ENCODE assay signal across 8 cellular contexts in the genomic region with DNA sequence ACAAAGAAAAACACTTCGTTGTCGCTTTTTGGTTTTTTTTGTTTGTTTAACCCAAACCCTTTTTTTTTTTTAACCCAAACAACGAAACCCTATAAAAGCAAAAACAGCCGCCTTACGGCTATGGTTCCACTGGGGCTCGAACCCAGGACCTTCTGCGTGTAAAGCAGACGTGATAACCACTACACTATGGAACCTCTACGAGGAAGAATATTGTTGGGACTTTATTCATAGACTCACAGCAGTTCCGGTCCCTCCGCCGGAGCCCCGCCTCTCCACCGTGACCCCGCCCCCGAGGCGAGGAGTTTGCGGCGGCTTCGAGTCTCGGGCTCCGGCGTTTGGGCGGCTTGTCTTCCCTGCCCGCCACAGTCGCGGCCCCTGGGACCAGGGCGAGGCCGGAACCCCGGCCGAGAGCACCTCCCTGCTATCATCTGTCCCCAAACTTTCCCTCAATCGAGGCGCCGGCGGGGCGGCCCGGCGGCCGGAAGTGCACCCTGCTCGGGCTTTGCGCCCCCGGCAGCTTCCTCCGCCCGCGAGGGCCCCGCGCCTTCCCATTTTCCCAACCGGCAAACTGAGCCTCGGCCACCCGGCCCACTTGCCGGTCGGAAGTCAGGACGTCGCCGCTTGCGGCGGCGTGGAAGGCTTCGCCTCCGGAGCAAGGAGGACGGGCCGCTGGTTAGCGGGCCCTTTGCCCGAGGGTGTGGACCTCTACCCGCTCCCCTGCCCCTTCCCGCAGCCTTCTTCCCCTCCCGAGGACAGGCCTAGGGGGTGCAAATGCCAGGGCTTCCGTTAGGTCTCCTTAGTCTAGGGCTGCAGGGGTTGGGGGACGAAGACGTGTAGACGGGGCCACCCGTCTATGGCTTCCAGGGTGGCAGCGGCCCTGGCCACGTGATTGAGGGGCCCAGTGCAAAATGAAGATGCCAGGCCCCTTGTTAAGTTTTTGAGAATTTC. TPM values are rescaled to one million over a fixed set of nuclear protein-coding genes. Genes with fewer than 3 reads are reported as not detected.
A peak's percentile ranks its signal among the peaks of the same experiment; 100 is the strongest.
DNase-seq lines count a peak whose midpoint lies in the region; ATAC-seq and TF ChIP-seq lines count a peak whose summit lies in the region.

No MANE protein-coding gene starts in this region.

- peaks cover 4 to 16% (median 8%) of the 10 kb centered on the region in 4 donors for H3K4me1 Mint-ChIP-seq in CD4-positive, alpha-beta memory T cell
- H3K4me1 Mint-ChIP-seq in endothelial cell (ENCODE audit: unreplicated experiment) = peaks cover 4% of the 10 kb centered on the region
- H3K4me1 Mint-ChIP-seq in mesothelial cell of epicardium = peaks cover 2% of the 10 kb centered on the region

- POLR2A ChIA-PET in CD4-positive, alpha-beta memory T cell (lab: Charles Lee; ENCODE audit: partially characterized antibody) = interaction anchor here (0.6 to 1.0 kb wide), 3 partner anchors 9 to 310 kb away, joined by 3 to 4 read pairs (median 4); partner anchors contain the start of gene CDKL5

- peak overlapping the region; percentile 67 for H3K27ac ChIP-seq in CD4-positive, alpha-beta memory T cell (ENCODE audit: low read depth, low read length)

- TF ChIP-seq CTCF in endothelial cell (IDR thresholded peaks at IDR 0.05; ENCODE audit: unreplicated experiment) (no peak), mesothelial cell of epicardium (IDR thresholded peaks at IDR 0.05; ENCODE audit: unreplicated experiment) (no peak)

- H3K27me3 Mint-ChIP-seq in CD4-positive, alpha-beta memory T cell = no peaks in the 10 kb centered on the region
- H3K27me3 Mint-ChIP-seq in endothelial cell (ENCODE audit: unreplicated experiment) = peaks cover 7% of the 10 kb centered on the region
- no peaks in the 10 kb centered on the region for H3K27me3 Mint-ChIP-seq in mesothelial cell of epicardium (ENCODE audit: low read depth)

- peaks cover 0 to 5% (median 0%) of the 10 kb centered on the region in 8 donors for H3K9me3 Mint-ChIP-seq in CD4-positive, alpha-beta memory T cell
- no peaks in the 10 kb centered on the region for H3K9me3 Mint-ChIP-seq in endothelial cell (ENCODE audit: unreplicated experiment)
- peaks cover 24% of the 10 kb centered on the region for H3K9me3 Mint-ChIP-seq in mesothelial cell of epicardium

- H3K4me3 Mint-ChIP-seq in CD4-positive, alpha-beta memory T cell = peak overlapping the region; percentile 78 to 87 (median 84)
- peak overlapping the region; percentile 25 for H3K4me3 Mint-ChIP-seq in endothelial cell (ENCODE audit: unreplicated experiment)
- H3K4me3 Mint-ChIP-seq in mesothelial cell of epicardium = peak overlapping the region; percentile 75

- ATAC-seq in GM19351 (IDR thresholded peaks at IDR 0.05; ENCODE audit: unreplicated experiment) (peak; percentile 77), HG03469 (IDR thresholded peaks at IDR 0.05; ENCODE audit: unreplicated experiment) (peak; percentile 70)

- peak overlapping the region; percentile 11 to 54 for H3K4me3 ChIP-seq in CD4-positive, alpha-beta memory T cell (ENCODE audit: low read length in 2 of 2)

- no peaks in the 10 kb centered on the region for H3K36me3 ChIP-seq in CD4-positive, alpha-beta memory T cell (ENCODE audit: insufficient read depth, low read length)

- no peaks in the 10 kb centered on the region for H3K9me3 ChIP-seq in CD4-positive, alpha-beta memory T cell (ENCODE audit: control insufficient read depth in 1 of 2, low read length in 2 of 2)

- DNase-seq in CD4-positive, alpha-beta memory T cell = peak; percentile 80 to 87 (median 86)
- DNase-seq in NCI-H774 (lab: John Stamatoyannopoulos, UW) (peak; percentile 30), endothelial cell (ENCODE audit: low spot score) (peak; percentile 75), mesothelial cell of epicardium (ENCODE audit: low spot score in 2 of 2, unreplicated experiment in 2 of 2) (peak; percentile 71 to 82)
- peak; percentile 35 for DNase-seq in activated CD8-positive, alpha-beta memory T cell treated with anti-CD3 and anti-CD28 coated beads, Interleukin-2, amount 50 U/mL, for 1 hour (ENCODE audit: extremely low read depth)
- peak; percentile 55 to 57 for DNase-seq in stimulated activated CD8-positive, alpha-beta memory T cell treated with anti-CD3 and anti-CD28 coated beads, Interleukin-15, amount 100 ng/mL, for 4 hours (ENCODE audit: low read depth in 2 of 2)

- peaks cover 0 to 3% of the 10 kb centered on the region in 2 donors for H3K36me3 Mint-ChIP-seq in CD4-positive, alpha-beta memory T cell
- H3K36me3 Mint-ChIP-seq in endothelial cell (ENCODE audit: low read depth, unreplicated experiment) (no peaks in the 10 kb centered on the region), mesothelial cell of epicardium (no peaks in the 10 kb centered on the region)

- CTCF ChIA-PET in CD4-positive, alpha-beta memory T cell (lab: Charles Lee; ENCODE audit: partially characterized antibody) = no interaction called here

- H3K27me3 ChIP-seq in CD4-positive, alpha-beta memory T cell (ENCODE audit: insufficient read depth, low read length) = no peaks in the 10 kb centered on the region

- peak overlapping the region; percentile 46 to 97 (median 82) for H3K27ac Mint-ChIP-seq in CD4-positive, alpha-beta memory T cell
- H3K27ac Mint-ChIP-seq in endothelial cell (ENCODE audit: unreplicated experiment) = no peak overlapping the region
- peak overlapping the region; percentile 59 for H3K27ac Mint-ChIP-seq in mesothelial cell of epicardium

- H3K4me1 ChIP-seq in CD4-positive, alpha-beta memory T cell (ENCODE audit: insufficient read depth, low read length) = no peaks in the 10 kb centered on the region

- intact Hi-C loops in CD4-positive, alpha-beta memory T cell (cut with micrococcal nuclease) = loop anchor here (1.0 to 5.0 kb wide), 6 partner anchors 212 to 938 kb away; partner anchors contain the start of genes CDKL5, PHKA2, SCML1 and SCML2

RNA-seq across cellular contexts. Expression of gene RS1, which starts 3.2 kb away (rescaled TPM):
- total RNA-seq in CD4-positive, alpha-beta memory T cell = not detected
- polyA plus RNA-seq in CD4-positive, alpha-beta memory T cell = not detected
- total RNA-seq in endothelial cell (ENCODE audit: unreplicated experiment) (not detected), mesothelial cell of epicardium (not detected in 3 replicates)

RNA-seq across cellular contexts. Expression of gene PPEF1, which starts 32.4 kb away (rescaled TPM):
- total RNA-seq in CD4-positive, alpha-beta memory T cell = under 1 TPM in 1 of 2 experiments, not detected in 1; 1.00 TPM
- not detected for polyA plus RNA-seq in CD4-positive, alpha-beta memory T cell
- total RNA-seq in endothelial cell (ENCODE audit: unreplicated experiment) = not detected
- 0.54 to 1.2 TPM (median 0.78 TPM) in 3 replicates for total RNA-seq in mesothelial cell of epicardium

Comparison
In these comparisons a context has a peak if more than half of its experiments do, and no peak if none do; other contexts are left out.
1. Peak in every context shown above with its lines: DNase-seq, ATAC-seq, H3K4me3 ChIP-seq and H3K27ac ChIP-seq.
2. DNase-seq: peak in every context shown above with its lines; median percentile 86 in CD4-positive, alpha-beta memory T cell; 76 in mesothelial cell of epicardium; 75 in endothelial cell; 56 in stimulated activated CD8-positive, alpha-beta memory T cell treated with anti-CD3 and anti-CD28 coated beads, Interleukin-15, amount 100 ng/mL, for 4 hours; 35 in activated CD8-positive, alpha-beta memory T cell treated with anti-CD3 and anti-CD28 coated beads, Interleukin-2, amount 50 U/mL, for 1 hour; 30 in NCI-H774.
3. H3K4me3 Mint-ChIP-seq: peak in every context shown above with its lines; median percentile 84 in CD4-positive, alpha-beta memory T cell; 75 in mesothelial cell of epicardium; 25 in endothelial cell.